ENCODE assay signal across 15 cellular contexts in the genomic region with DNA sequence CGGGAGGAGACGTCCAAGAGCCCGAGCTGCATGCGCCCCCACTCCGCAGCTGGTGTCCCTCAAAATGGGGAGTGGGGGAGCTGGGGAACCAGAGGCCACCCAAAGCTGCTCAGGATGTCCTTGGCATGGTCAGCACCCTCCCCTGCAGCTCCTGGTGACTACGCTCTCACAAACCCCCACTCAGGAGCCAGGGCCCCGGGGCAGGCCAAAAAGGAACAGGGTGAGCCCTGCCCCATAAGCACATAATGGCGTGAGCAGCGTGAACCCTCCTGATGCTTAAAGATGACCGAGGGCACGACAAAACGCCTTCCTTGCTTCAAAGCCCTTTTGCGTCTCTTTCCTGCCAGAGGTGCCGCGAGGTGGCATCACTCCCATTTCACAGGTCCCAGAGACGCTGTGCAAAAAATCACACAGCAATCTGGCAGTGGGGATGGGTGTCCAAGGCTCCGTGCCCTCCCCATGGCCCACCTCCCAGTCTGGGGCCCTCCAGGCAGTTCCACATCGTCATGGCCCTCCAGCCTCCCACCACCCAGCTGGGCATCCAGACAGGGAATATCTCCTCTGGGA. TPM values are rescaled to one million over a fixed set of nuclear protein-coding genes. Genes with fewer than 3 reads are reported as not detected.
DNase-seq lines count a peak whose midpoint lies in the region; ATAC-seq, FAIRE-seq and TF ChIP-seq lines count a peak whose summit lies in the region.
"Had no signal": no experiment of that assay in that cellular context is flagged by ENCODE, and none has a peak within 500 bp of the region (broad histone marks: within the 10 kb centered on the region; RNA-seq: fewer than 3 reads in every experiment).

No MANE protein-coding gene starts in this region.

- TF ChIP-seq CTCF in activated CD8-positive, alpha-beta T cell treated with anti-CD3 and anti-CD28 coated beads for 36 hours (IDR thresholded peaks at IDR 0.05) = no peak
- no peak for TF ChIP-seq CTCF in H1 (IDR thresholded peaks at IDR 0.05; ENCODE audit: control extremely low read depth in 1 of 3, insufficient read depth in 1 of 3, low read depth in 1 of 3, low read length in 3 of 3)

- H3K36me3 ChIP-seq in H1 (ENCODE audit: control insufficient read depth in 2 of 4, insufficient read depth in 4 of 4, low read length in 3 of 4) = no peaks in the 10 kb centered on the region

- no peaks in the 10 kb centered on the region for H3K27me3 Mint-ChIP-seq in activated CD8-positive, alpha-beta T cell treated with anti-CD3 and anti-CD28 coated beads for 36 hours
- no peaks in the 10 kb centered on the region for H3K27me3 Mint-ChIP-seq in activated CD8-positive, alpha-beta T cell treated with anti-CD3 and anti-CD28 coated beads, Interleukin-2, amount 10 ng/mL, durations not matched to agents 7 days and 5 days (ENCODE audit: low read depth)

- H4K20me1 ChIP-seq in H1 (replicated peaks in 1 of 2; ENCODE audit: control insufficient read depth in 1 of 2, insufficient read depth in 2 of 2, low read length in 2 of 2) = peaks cover 40 to 65% of the 10 kb centered on the region in 2 experiments

- H2BK15ac ChIP-seq in H1 (ENCODE audit: low read length) = no peak overlapping the region

- no peaks in the 10 kb centered on the region for H3K9me3 Mint-ChIP-seq in activated CD8-positive, alpha-beta T cell treated with anti-CD3 and anti-CD28 coated beads for 36 hours
- H3K9me3 Mint-ChIP-seq in activated CD8-positive, alpha-beta T cell treated with anti-CD3 and anti-CD28 coated beads, Interleukin-2, amount 10 ng/mL, durations not matched to agents 7 days and 5 days (ENCODE audit: insufficient read depth) = no peaks in the 10 kb centered on the region
- H3K9me3 Mint-ChIP-seq: activated T-helper 1 cell treated with anti-CD3 and anti-CD28 coated beads, Interleukin-12 subunit alpha, Interleukin-12 subunit beta, Interleukin-2, Interleukin-4 antibody, amounts not matched to agents 30 ng/mL and 10 ng/mL and 1 ng/mL, durations not matched to agents 14 hours and 24 hours and 36 hours; neural crest cell had no signal

- H3K79me1 ChIP-seq in H1 (ENCODE audit: low read depth, low read length) = peaks cover 22% of the 10 kb centered on the region

- no peak overlapping the region for H2BK120ac ChIP-seq in H1 (replicated peaks; ENCODE audit: low read depth, low read length)

- TF ChIP-seq RAD21 in H1 (IDR thresholded peaks at IDR 0.05 in 1 of 2, conservative IDR thresholded peaks at IDR 0.05 in 1 of 2; ENCODE audit: low read depth in 2 of 2, low read length in 2 of 2) = no peak

- CTCF ChIA-PET in activated CD8-positive, alpha-beta T cell treated with anti-CD3 and anti-CD28 coated beads for 36 hours (lab: Charles Lee) = interaction anchor here (0.9 to 3.4 kb wide), 4 partner anchors 11 to 218 kb away, joined by 4 to 9 read pairs (median 8); no protein-coding TSS in a partner anchor
- CTCF ChIA-PET in activated CD8-positive, alpha-beta T cell treated with anti-CD3 and anti-CD28 coated beads, Interleukin-2, amount 10 ng/mL, durations not matched to agents 7 days and 5 days (lab: Charles Lee) = no interaction called here
- CTCF ChIA-PET in H1 (lab: Charles Lee; ENCODE audit: partially characterized antibody) = interaction anchor here (0.7 to 1.9 kb wide), 8 partner anchors 9 to 180 kb away, joined by 3 to 7 read pairs (median 4); no protein-coding TSS in a partner anchor

- no peak overlapping the region for H3K4ac ChIP-seq in H1 (replicated peaks; ENCODE audit: insufficient read length, low read depth, low read length)

- H4K5ac ChIP-seq in H1 (ENCODE audit: insufficient read length, low read depth, low read length) = no peak overlapping the region

- H3K14ac ChIP-seq in H1 (ENCODE audit: insufficient read length) = no peak overlapping the region

- no peak for ATAC-seq in activated CD8-positive, alpha-beta T cell treated with anti-CD3 and anti-CD28 coated beads for 36 hours
- no peak for ATAC-seq in activated CD8-positive, alpha-beta T cell treated with anti-CD3 and anti-CD28 coated beads, Interleukin-2, amount 10 ng/mL, durations not matched to agents 7 days and 5 days
- no peak for ATAC-seq in sciatic nerve

- H2BK12ac ChIP-seq in H1 (ENCODE audit: low read depth, low read length) = peak overlapping the region; percentile 50; the same call in 1 of the 2 replicates

- H3K56ac ChIP-seq in H1 (replicated peaks; ENCODE audit: insufficient read length, low read depth, low read length) = no peak overlapping the region

- H4K91ac ChIP-seq in H1 (replicated peaks; ENCODE audit: insufficient read length, low read length) = no peak overlapping the region

- no peaks in the 10 kb centered on the region for H3K27me3 ChIP-seq in H1 (replicated peaks in 1 of 4; ENCODE audit: control insufficient read depth in 3 of 4, extremely low read depth in 1 of 4, insufficient read depth in 3 of 4, low read length in 3 of 4)
- H3K27me3 ChIP-seq: tibial nerve had no signal

- TF ChIP-seq POLR2A in H1 (IDR thresholded peaks at IDR 0.05; ENCODE audit: control extremely low read depth in 1 of 2, low read depth in 2 of 2, low read length in 2 of 2) = no peak

- POLR2A ChIA-PET in activated CD8-positive, alpha-beta T cell treated with anti-CD3 and anti-CD28 coated beads for 36 hours (lab: Charles Lee) = interaction anchor here (0.6 kb wide), 1 partner anchor 12 kb away, joined by 3 read pairs; no protein-coding TSS in a partner anchor
- POLR2A ChIA-PET in activated CD8-positive, alpha-beta T cell treated with anti-CD3 and anti-CD28 coated beads, Interleukin-2, amount 10 ng/mL, durations not matched to agents 7 days and 5 days (lab: Charles Lee) = no interaction called here
- POLR2A ChIA-PET in H1 (lab: Charles Lee; ENCODE audit: partially characterized antibody) = interaction anchor here (6.3 kb wide), 1 partner anchor 11 kb away, joined by 31 read pairs; no protein-coding TSS in a partner anchor

- no peaks in the 10 kb centered on the region for H3K9me3 ChIP-seq in H1 (ENCODE audit: insufficient read depth in 2 of 2, low read depth in 1 of 2, low read length in 1 of 2)
- H3K9me3 ChIP-seq: tibial nerve had no signal

- H3K18ac ChIP-seq in H1 (ENCODE audit: extremely low read depth, low read length) = no peak overlapping the region

- peak overlapping the region; percentile 18; the same call in 1 of the 2 replicates for H4K8ac ChIP-seq in H1 (ENCODE audit: extremely low read depth, insufficient read depth, low read length)

- no peaks in the 10 kb centered on the region for H3K23me2 ChIP-seq in H1 (ENCODE audit: low read depth, low read length)

- no peak overlapping the region for H2BK20ac ChIP-seq in H1 (ENCODE audit: low read length)

- no peak overlapping the region for H3K27ac Mint-ChIP-seq in activated CD8-positive, alpha-beta T cell treated with anti-CD3 and anti-CD28 coated beads for 36 hours
- no peak overlapping the region for H3K27ac Mint-ChIP-seq in activated CD8-positive, alpha-beta T cell treated with anti-CD3 and anti-CD28 coated beads, Interleukin-2, amount 10 ng/mL, durations not matched to agents 7 days and 5 days
- H3K27ac Mint-ChIP-seq: activated T-helper 1 cell treated with anti-CD3 and anti-CD28 coated beads, Interleukin-12 subunit alpha, Interleukin-12 subunit beta, Interleukin-2, Interleukin-4 antibody, amounts not matched to agents 30 ng/mL and 10 ng/mL and 1 ng/mL, durations not matched to agents 14 hours and 24 hours and 36 hours had no signal

- H3K4me1 ChIP-seq in H1 (replicated peaks in 1 of 4; ENCODE audit: control insufficient read depth in 3 of 4, insufficient read depth in 4 of 4, low read length in 3 of 4) = peaks cover 13 to 49% (median 30%) of the 10 kb centered on the region in 4 experiments

- no peak overlapping the region for H3K9ac ChIP-seq in H1 (replicated peaks in 1 of 4; ENCODE audit: extremely low read depth in 1 of 4, low read depth in 3 of 4, low read length in 3 of 4)

- 88% methylated on average over 18 of the region's 18 CpGs; no CpG with 5 or more reads in 1 of the 2 experiments for WGBS in H1 (ENCODE audit: extremely low coverage in 1 of 2, insufficient coverage in 1 of 2, insufficient read length in 1 of 2, insufficient replicate concordance in 2 of 2, low coverage in 1 of 2, low lambda C conversion rate in 2 of 2, missing lambda C conversion rate in 1 of 2), 2 experiments

- no peak overlapping the region for H2AFZ ChIP-seq in H1 (ENCODE audit: low read length)

- H3K79me2 ChIP-seq in H1 (ENCODE audit: control insufficient read depth in 1 of 2, insufficient read depth in 2 of 2, low read length in 2 of 2) = peaks cover 78 to 100% of the 10 kb centered on the region in 2 experiments

- TF ChIP-seq EP300 in H1 (IDR thresholded peaks at IDR 0.05; ENCODE audit: borderline replicate concordance in 1 of 2, low read depth in 2 of 2, low read length in 2 of 2) = no peak

- H3K4me3 ChIP-seq in H1 (ENCODE audit: extremely low read depth in 1 of 4, insufficient read depth in 2 of 4, low read depth in 3 of 4, low read length in 4 of 4) = no peak overlapping the region
- H3K4me3 ChIP-seq: tibial nerve had no signal

- no peak for FAIRE-seq in H1 (lab: Jason Lieb, UNC)

- H3K36me3 Mint-ChIP-seq in activated CD8-positive, alpha-beta T cell treated with anti-CD3 and anti-CD28 coated beads for 36 hours (ENCODE audit: low read depth) = no peaks in the 10 kb centered on the region
- no peaks in the 10 kb centered on the region for H3K36me3 Mint-ChIP-seq in activated CD8-positive, alpha-beta T cell treated with anti-CD3 and anti-CD28 coated beads, Interleukin-2, amount 10 ng/mL, durations not matched to agents 7 days and 5 days (ENCODE audit: low read depth)

- H3K27ac ChIP-seq in H1 (ENCODE audit: low read depth, low read length) = no peak overlapping the region

- intact Hi-C loops in activated CD8-positive, alpha-beta T cell treated with anti-CD3 and anti-CD28 coated beads for 36 hours (cut with micrococcal nuclease) = loop anchor here (10.0 kb wide), 1 partner anchor 211 kb away; no protein-coding TSS in a partner anchor
- intact Hi-C loops in sciatic nerve (cut with DNase I) = no loop called here

- peak overlapping the region; percentile 4 for H2BK5ac ChIP-seq in H1 (ENCODE audit: low read depth, low read length)

- H3K4me2 ChIP-seq in H1 (ENCODE audit: insufficient read depth in 1 of 2, low read depth in 2 of 2, low read length in 2 of 2) = no peak overlapping the region

- DNase-seq in activated CD8-positive, alpha-beta T cell treated with anti-CD3 and anti-CD28 coated beads for 36 hours = peak; percentile 27
- DNase-seq in activated CD8-positive, alpha-beta T cell treated with anti-CD3 and anti-CD28 coated beads, Interleukin-2, amount 10 ng/mL, durations not matched to agents 7 days and 5 days = no peak
- DNase-seq in MV-4-11 (lab: John Stamatoyannopoulos, UW) (peak; percentile 19), H1 (ENCODE audit: low read depth in 1 of 2, low spot score in 2 of 2) (no peak), sciatic nerve (ENCODE audit: low spot score) (peak; percentile 54), retina (no peak), cerebellar nuclear complex (lab: John Stamatoyannopoulos, UW) (no peak), RPMI8226 (no peak)
- DNase-seq: 8988T; OCI-M1; stimulated activated CD4-positive, alpha-beta T cell treated with anti-CD3 and anti-CD28 coated beads, Interleukin-4, amount 100 ng/mL, for 24 hours; stimulated activated CD8-positive, alpha-beta memory T cell treated with anti-CD3 and anti-CD28 coated beads, Interleukin-4, amount 100 ng/mL, for 48 hours had no signal

- peaks cover 65% of the 10 kb centered on the region for H3K4me1 Mint-ChIP-seq in activated CD8-positive, alpha-beta T cell treated with anti-CD3 and anti-CD28 coated beads for 36 hours (ENCODE audit: low read depth)
- peaks cover 45% of the 10 kb centered on the region for H3K4me1 Mint-ChIP-seq in activated CD8-positive, alpha-beta T cell treated with anti-CD3 and anti-CD28 coated beads, Interleukin-2, amount 10 ng/mL, durations not matched to agents 7 days and 5 days (ENCODE audit: low read depth)

- no peak overlapping the region for H3K4me3 Mint-ChIP-seq in activated CD8-positive, alpha-beta T cell treated with anti-CD3 and anti-CD28 coated beads for 36 hours
- no peak overlapping the region for H3K4me3 Mint-ChIP-seq in activated CD8-positive, alpha-beta T cell treated with anti-CD3 and anti-CD28 coated beads, Interleukin-2, amount 10 ng/mL, durations not matched to agents 7 days and 5 days
- H3K4me3 Mint-ChIP-seq: activated T-helper 1 cell treated with anti-CD3 and anti-CD28 coated beads, Interleukin-12 subunit alpha, Interleukin-12 subunit beta, Interleukin-2, Interleukin-4 antibody, amounts not matched to agents 30 ng/mL and 10 ng/mL and 1 ng/mL, durations not matched to agents 14 hours and 24 hours and 36 hours; neural crest cell had no signal

- no peak overlapping the region for H2AK5ac ChIP-seq in H1 (ENCODE audit: low read depth, low read length)

- no peak overlapping the region for H3K23ac ChIP-seq in H1 (ENCODE audit: insufficient read length)

RNA-seq across cellular contexts. Expression of a gene that starts 13.5 kb away (rescaled TPM):
- total RNA-seq in activated CD8-positive, alpha-beta T cell treated with anti-CD3 and anti-CD28 coated beads for 36 hours = 100 to 1,000 TPM; 105 to 110 TPM
- 10 to 100 TPM; 92.9 to 99.9 TPM for total RNA-seq in activated CD8-positive, alpha-beta T cell treated with anti-CD3 and anti-CD28 coated beads, Interleukin-2, amount 10 ng/mL, durations not matched to agents 7 days and 5 days
- total RNA-seq in H1 (2021; fragmentation: NEBNext Ultra II Directional; extraction: Animal tissue kit (Norgen Biotek cat#: 25700)) = 275 TPM in 2 replicates
- 14.8 and 25.3 TPM in 2 replicates for polyA plus RNA-seq in H1 (2011; rRNA removed)
- polyA plus RNA-seq in H1 (2011; cell fraction: cytosol; rRNA removed) = 13.5 TPM
- 54.3 TPM for polyA plus RNA-seq in H1 (2011; cell fraction: nucleus; rRNA removed)
- polyA plus RNA-seq in H1 (2012, experiment 1 of 2) = 125 to 153 TPM (median 138 TPM) in 4 replicates
- polyA plus RNA-seq in H1 (2012, experiment 2 of 2) = 70.3 TPM
- 103 TPM for polyA plus RNA-seq in H1 (2013, experiment 1 of 2)
- 111 TPM for polyA plus RNA-seq in H1 (2013, experiment 2 of 2)
- 28.8 and 30.2 TPM in 2 replicates for polyA minus RNA-seq in H1 (2011; rRNA and poly(A)+ RNA removed)
- 93.4 TPM for polyA minus RNA-seq in H1 (2011; cell fraction: cytosol; rRNA and poly(A)+ RNA removed)
- polyA minus RNA-seq in H1 (2011; cell fraction: nucleus; rRNA and poly(A)+ RNA removed) = 81.3 TPM
- total RNA-seq in sciatic nerve = 345 TPM

Comparison
In these comparisons a context has a peak if more than half of its experiments do, and no peak if none do; other contexts are left out.
1. DNase-seq: peak in activated CD8-positive, alpha-beta T cell treated with anti-CD3 and anti-CD28 coated beads for 36 hours (single experiment), MV-4-11 (single experiment) and sciatic nerve (single experiment); none in activated CD8-positive, alpha-beta T cell treated with anti-CD3 and anti-CD28 coated beads, Interleukin-2, amount 10 ng/mL, durations not matched to agents 7 days and 5 days (single experiment), H1 (0 of 2), retina (single experiment), cerebellar nuclear complex (0 of 2) and RPMI8226 (single experiment).